18 cellular contexts compared by ENCODE assay signal in the genomic region with DNA sequence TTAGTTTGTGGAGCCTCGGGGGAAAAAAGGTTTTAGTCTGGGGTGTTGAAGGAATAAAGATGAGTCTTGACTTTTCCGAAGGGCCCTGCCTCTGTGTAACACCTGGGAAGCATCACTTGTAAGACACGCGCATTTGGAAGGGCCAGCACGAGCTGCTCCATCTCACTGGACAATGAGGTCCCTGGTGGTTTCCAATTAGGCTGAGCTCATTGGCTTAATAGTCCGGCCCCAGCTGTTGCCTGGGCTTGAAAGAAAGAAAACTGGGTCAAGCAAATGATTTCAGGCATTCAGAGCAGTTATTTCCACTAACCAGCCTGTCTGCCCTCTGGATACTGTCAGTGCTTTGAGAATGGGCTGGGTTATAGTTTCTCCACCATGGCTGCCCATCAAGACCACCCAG.
"Had no signal": no experiment of that assay in that cellular context is flagged by ENCODE, and none has a peak within 500 bp of the region (broad histone marks: within the 10 kb centered on the region; RNA-seq: fewer than 3 reads in every experiment).

No MANE protein-coding gene starts in this region.

- DNase-seq: activated CD4-positive, alpha-beta T cell treated with anti-CD3 and anti-CD28 coated beads, Interleukin-2, amount 50 U/mL, for 48 hours; activated naive CD4-positive, alpha-beta T cell treated with anti-CD3 and anti-CD28 coated beads, Interleukin-2, amount 50 U/mL, for 16 hours; activated T-cell treated with anti-CD3 and anti-CD28 coated beads, Interleukin-2, amount 50 U/mL, for 4 hours; aorta; brain microvascular endothelial cell; colonic mucosa; endodermal cell; foreskin keratinocyte; immature natural killer cell; midbrain; stimulated activated CD4-positive, alpha-beta T cell treated with anti-CD3 and anti-CD28 coated beads, Interleukin-12 subunit alpha, Interleukin-12 subunit beta, amount 100 ng/mL, for 4 hours; stimulated activated CD4-positive, alpha-beta T cell treated with anti-CD3 and anti-CD28 coated beads, Interleukin-1b, Interleukin-23, amount 100 ng/mL, for 48 hours; stimulated activated CD8-positive, alpha-beta memory T cell treated with anti-CD3 and anti-CD28 coated beads, Interleukin-4, amount 100 ng/mL, for 48 hours; stimulated activated naive CD4-positive, alpha-beta T cell; thyroid gland had no signal

- H3K27ac Mint-ChIP-seq: endodermal cell; immature natural killer cell; nephron; T-helper 1 cell treated with Interleukin-12 subunit alpha and Interleukin-12 subunit beta and Interleukin-4 antibody, amounts not matched to agents 30 μg/mL and 1 μg/mL, for 36 hours had no signal

- H3K4me1 Mint-ChIP-seq: central memory CD8-positive, alpha-beta T cell; endodermal cell; immature natural killer cell; nephron had no signal

- H3K4me3 Mint-ChIP-seq: activated T-cell treated with anti-CD3 and anti-CD28 coated beads, Interleukin-2, amount 50 U/mL, for 4 hours; central memory CD8-positive, alpha-beta T cell; endodermal cell; immature natural killer cell; nephron; T-helper 1 cell treated with Interleukin-12 subunit alpha and Interleukin-12 subunit beta and Interleukin-4 antibody, amounts not matched to agents 30 μg/mL and 1 μg/mL, for 36 hours had no signal

- ATAC-seq: activated T-cell treated with anti-CD3 and anti-CD28 coated beads, Interleukin-2, amount 50 U/mL, for 4 hours; foreskin keratinocyte had no signal

- H3K9me3 Mint-ChIP-seq: activated T-cell treated with anti-CD3 and anti-CD28 coated beads, Interleukin-2, amount 50 U/mL, for 4 hours; central memory CD8-positive, alpha-beta T cell; endodermal cell; immature natural killer cell; nephron; T-helper 1 cell treated with Interleukin-12 subunit alpha and Interleukin-12 subunit beta and Interleukin-4 antibody, amounts not matched to agents 30 μg/mL and 1 μg/mL, for 36 hours had no signal

- H3K36me3 Mint-ChIP-seq: immature natural killer cell had no signal
